Comparison of ENCODE assay signal across 10 cellular contexts in genomic region chr15:94272251-94272898, GRCh38.
DNase-seq lines count a peak whose midpoint lies in the region; ATAC-seq lines count a peak whose summit lies in the region.
"Had no signal": no experiment of that assay in that cellular context is flagged by ENCODE, and none has a peak within 500 bp of the region (broad histone marks: within the 10 kb centered on the region; RNA-seq: fewer than 3 reads in every experiment).

No MANE protein-coding gene starts in this region.

- no peaks in the 10 kb centered on the region for H3K27me3 Mint-ChIP-seq in memory B cell

- no peak overlapping the region for H3K4me3 Mint-ChIP-seq in memory B cell

- H3K36me3 Mint-ChIP-seq in memory B cell, result peaks cover 3% of the 10 kb centered on the region

- H3K27ac Mint-ChIP-seq in memory B cell, result no peak overlapping the region

- ATAC-seq in GM18873 (IDR thresholded peaks at IDR 0.05; ENCODE audit: low FRiP score, unreplicated experiment), result peak; percentile 72
- peak; percentile 71 for ATAC-seq in GM21825 (IDR thresholded peaks at IDR 0.05; ENCODE audit: unreplicated experiment)
- ATAC-seq in HG03520 (IDR thresholded peaks at IDR 0.05; ENCODE audit: unreplicated experiment), result peak; percentile 83
- peak; percentile 92 for ATAC-seq in memory B cell (ENCODE audit: low read depth)

- H3K9me3 Mint-ChIP-seq in memory B cell, result peaks cover 1% of the 10 kb centered on the region

- H3K4me1 Mint-ChIP-seq in memory B cell, result peaks cover 6% of the 10 kb centered on the region

- DNase-seq in memory B cell (ENCODE audit: low spot score in 2 of 2) (no peak), NCI-H1436 (lab: John Stamatoyannopoulos, UW) (no peak), HuH-7.5 (ENCODE audit: low spot score) (no peak), COR-L47 (lab: John Stamatoyannopoulos, UW) (no peak), hippocampal formation (lab: John Stamatoyannopoulos, UW) (no peak)
- DNase-seq: effector CD8-positive, alpha-beta T cell; sigmoid colon had no signal
